ENCODE assay signal across 32 cellular contexts in genomic region chr4:166989886-166990285, GRCh38.
"Had no signal": no experiment of that assay in that cellular context is flagged by ENCODE, and none has a peak within 500 bp of the region (broad histone marks: within the 10 kb centered on the region; RNA-seq: fewer than 3 reads in every experiment).

No MANE protein-coding gene starts in this region.

- H3K27ac Mint-ChIP-seq: activated CD4-positive, alpha-beta memory T cell treated with anti-CD3 and anti-CD28 coated beads for 36 hours; activated CD4-positive, alpha-beta T cell treated with anti-CD3 and anti-CD28 coated beads for 36 hours; activated CD4-positive, alpha-beta T cell treated with anti-CD3 and anti-CD28 coated beads, Interleukin-2, amount 10 ng/mL, durations not matched to agents 24 days and 14 days; activated CD8-positive, alpha-beta memory T cell treated with anti-CD3 and anti-CD28 coated beads, Interleukin-2, amount 10 ng/mL, durations not matched to agents 7 days and 5 days; activated CD8-positive, alpha-beta T cell treated with anti-CD3 and anti-CD28 coated beads, Interleukin-2, amount 10 ng/mL, durations not matched to agents 7 days and 5 days; activated naive CD4-positive, alpha-beta T cell treated with anti-CD3 and anti-CD28 coated beads for 36 hours; activated naive CD4-positive, alpha-beta T cell treated with anti-CD3 and anti-CD28 coated beads, Interleukin-2, amount 50 U/mL, for 24 hours; activated naive CD8-positive, alpha-beta T cell treated with anti-CD3 and anti-CD28 coated beads for 36 hours; activated naive CD8-positive, alpha-beta T cell treated with anti-CD3 and anti-CD28 coated beads, Interleukin-2, amount 50 U/mL, for 24 hours; activated T-helper 1 cell treated with anti-CD3 and anti-CD28 coated beads, Interleukin-12 subunit alpha, Interleukin-12 subunit beta, Interleukin-2, Interleukin-4 antibody, amounts not matched to agents 30 ng/mL and 10 ng/mL and 1 ng/mL, durations not matched to agents 14 hours and 24 hours and 36 hours; activated T-helper 2 cell treated with anti-CD3 and anti-CD28 coated beads, Interferon-gamma antibody, Interleukin-2, Interleukin-4, amounts not matched to agents 10 μg/mL and 5 μg/mL and 100 μg/mL, durations not matched to agents 14 hours and 24 hours and 36 hours; dendritic cell treated with granulocyte-macrophage colony-stimulating factor and Interleukin-4, amounts not matched to agents 40 ng/mL and 50 ng/mL, for 4 days; effector memory CD8-positive, alpha-beta T cell had no signal

- H3K36me3 ChIP-seq: adrenal gland, cardiac muscle cell, esophagus squamous epithelium had no signal

- H3K4me3 ChIP-seq: adrenal gland, body of pancreas, cardiac muscle cell, coronary artery, dorsolateral prefrontal cortex, esophagus squamous epithelium had no signal

- DNase-seq: activated CD4-positive, alpha-beta memory T cell treated with anti-CD3 and anti-CD28 coated beads for 36 hours; activated CD4-positive, alpha-beta T cell treated with anti-CD3 and anti-CD28 coated beads for 36 hours; activated CD4-positive, alpha-beta T cell treated with anti-CD3 and anti-CD28 coated beads, Interleukin-2, amount 10 ng/mL, durations not matched to agents 24 days and 14 days; activated CD4-positive, CD25-positive, alpha-beta regulatory T cell; activated CD4-positive, CD25-positive, alpha-beta regulatory T cell treated with anti-CD3 and anti-CD28 coated beads, Interleukin-2, amount 50 U/mL, for 72 hours; activated CD8-positive, alpha-beta memory T cell treated with anti-CD3 and anti-CD28 coated beads, Interleukin-2, amount 10 ng/mL, durations not matched to agents 7 days and 5 days; activated CD8-positive, alpha-beta memory T cell treated with anti-CD3 and anti-CD28 coated beads, Interleukin-2, amount 50 U/mL, for 4 hours; activated CD8-positive, alpha-beta T cell treated with anti-CD3 and anti-CD28 coated beads, Interleukin-2, amount 10 ng/mL, durations not matched to agents 7 days and 5 days; activated effector memory CD4-positive, alpha-beta T cell treated with anti-CD3 and anti-CD28 coated beads, Interleukin-2, amount 50 U/mL, for 16 hours; activated naive CD4-positive, alpha-beta T cell treated with anti-CD3 and anti-CD28 coated beads for 36 hours; activated naive CD8-positive, alpha-beta T cell treated with anti-CD3 and anti-CD28 coated beads for 36 hours; activated naive CD8-positive, alpha-beta T cell treated with anti-CD3 and anti-CD28 coated beads, Interleukin-2, amount 50 U/mL, for 24 hours; activated T-cell treated with anti-CD3 and anti-CD28 coated beads, Interleukin-2, amount 50 U/mL, for 1 hour; activated T-cell treated with anti-CD3 and anti-CD28 coated beads, Interleukin-2, amount 50 U/mL, for 48 hours; adrenal gland; amygdala; aorta; body of pancreas; central memory CD4-positive, alpha-beta T cell; cerebellar nuclear complex; dorsolateral prefrontal cortex; effector memory CD8-positive, alpha-beta T cell; esophagus squamous epithelium; head of caudate nucleus; hypothalamus; T-helper 2 cell had no signal

- H3K27ac ChIP-seq: adrenal gland, body of pancreas, cardiac muscle cell, coronary artery, esophagus squamous epithelium had no signal

- H3K4me3 Mint-ChIP-seq: activated CD4-positive, alpha-beta memory T cell treated with anti-CD3 and anti-CD28 coated beads for 36 hours; activated CD4-positive, alpha-beta T cell treated with anti-CD3 and anti-CD28 coated beads for 36 hours; activated CD4-positive, alpha-beta T cell treated with anti-CD3 and anti-CD28 coated beads, Interleukin-2, amount 10 ng/mL, durations not matched to agents 24 days and 14 days; activated CD8-positive, alpha-beta memory T cell treated with anti-CD3 and anti-CD28 coated beads, Interleukin-2, amount 10 ng/mL, durations not matched to agents 7 days and 5 days; activated CD8-positive, alpha-beta T cell treated with anti-CD3 and anti-CD28 coated beads, Interleukin-2, amount 10 ng/mL, durations not matched to agents 7 days and 5 days; activated naive CD4-positive, alpha-beta T cell treated with anti-CD3 and anti-CD28 coated beads for 36 hours; activated naive CD4-positive, alpha-beta T cell treated with anti-CD3 and anti-CD28 coated beads, Interleukin-2, amount 50 U/mL, for 24 hours; activated naive CD8-positive, alpha-beta T cell treated with anti-CD3 and anti-CD28 coated beads for 36 hours; activated naive CD8-positive, alpha-beta T cell treated with anti-CD3 and anti-CD28 coated beads, Interleukin-2, amount 50 U/mL, for 24 hours; activated T-helper 1 cell treated with anti-CD3 and anti-CD28 coated beads, Interleukin-12 subunit alpha, Interleukin-12 subunit beta, Interleukin-2, Interleukin-4 antibody, amounts not matched to agents 30 ng/mL and 10 ng/mL and 1 ng/mL, durations not matched to agents 14 hours and 24 hours and 36 hours; dendritic cell treated with granulocyte-macrophage colony-stimulating factor and Interleukin-4, amounts not matched to agents 40 ng/mL and 50 ng/mL, for 4 days; effector memory CD8-positive, alpha-beta T cell had no signal

- H3K27me3 ChIP-seq: adrenal gland, body of pancreas, cardiac muscle cell, dorsolateral prefrontal cortex had no signal

- H3K9me3 ChIP-seq: adrenal gland, body of pancreas, esophagus squamous epithelium had no signal

- H3K4me1 ChIP-seq: adrenal gland, body of pancreas, esophagus squamous epithelium had no signal

- ATAC-seq: activated CD4-positive, alpha-beta T cell treated with anti-CD3 and anti-CD28 coated beads for 36 hours; activated CD8-positive, alpha-beta memory T cell treated with anti-CD3 and anti-CD28 coated beads, Interleukin-2, amount 10 ng/mL, durations not matched to agents 7 days and 5 days; activated CD8-positive, alpha-beta T cell treated with anti-CD3 and anti-CD28 coated beads, Interleukin-2, amount 10 ng/mL, durations not matched to agents 7 days and 5 days; activated naive CD8-positive, alpha-beta T cell treated with anti-CD3 and anti-CD28 coated beads, Interleukin-2, amount 50 U/mL, for 24 hours; body of pancreas; effector memory CD8-positive, alpha-beta T cell had no signal

- H3K36me3 Mint-ChIP-seq: activated CD4-positive, alpha-beta memory T cell treated with anti-CD3 and anti-CD28 coated beads for 36 hours; activated CD8-positive, alpha-beta memory T cell treated with anti-CD3 and anti-CD28 coated beads, Interleukin-2, amount 10 ng/mL, durations not matched to agents 7 days and 5 days; activated naive CD4-positive, alpha-beta T cell treated with anti-CD3 and anti-CD28 coated beads, Interleukin-2, amount 50 U/mL, for 24 hours; activated naive CD8-positive, alpha-beta T cell treated with anti-CD3 and anti-CD28 coated beads for 36 hours had no signal

- H3K9me3 Mint-ChIP-seq: activated CD4-positive, alpha-beta memory T cell treated with anti-CD3 and anti-CD28 coated beads for 36 hours; activated CD4-positive, alpha-beta T cell treated with anti-CD3 and anti-CD28 coated beads, Interleukin-2, amount 10 ng/mL, durations not matched to agents 24 days and 14 days; activated naive CD4-positive, alpha-beta T cell treated with anti-CD3 and anti-CD28 coated beads for 36 hours; activated naive CD4-positive, alpha-beta T cell treated with anti-CD3 and anti-CD28 coated beads, Interleukin-2, amount 50 U/mL, for 24 hours; activated naive CD8-positive, alpha-beta T cell treated with anti-CD3 and anti-CD28 coated beads for 36 hours; activated naive CD8-positive, alpha-beta T cell treated with anti-CD3 and anti-CD28 coated beads, Interleukin-2, amount 50 U/mL, for 24 hours; activated T-helper 1 cell treated with anti-CD3 and anti-CD28 coated beads, Interleukin-12 subunit alpha, Interleukin-12 subunit beta, Interleukin-2, Interleukin-4 antibody, amounts not matched to agents 30 ng/mL and 10 ng/mL and 1 ng/mL, durations not matched to agents 14 hours and 24 hours and 36 hours; activated T-helper 2 cell treated with anti-CD3 and anti-CD28 coated beads, Interferon-gamma antibody, Interleukin-2, Interleukin-4, amounts not matched to agents 10 μg/mL and 5 μg/mL and 100 μg/mL, durations not matched to agents 14 hours and 24 hours and 36 hours; dendritic cell treated with granulocyte-macrophage colony-stimulating factor and Interleukin-4, amounts not matched to agents 40 ng/mL and 50 ng/mL, for 4 days had no signal

- H3K4me1 Mint-ChIP-seq: activated CD4-positive, alpha-beta T cell treated with anti-CD3 and anti-CD28 coated beads for 36 hours; activated CD4-positive, alpha-beta T cell treated with anti-CD3 and anti-CD28 coated beads, Interleukin-2, amount 10 ng/mL, durations not matched to agents 24 days and 14 days; activated CD8-positive, alpha-beta memory T cell treated with anti-CD3 and anti-CD28 coated beads, Interleukin-2, amount 10 ng/mL, durations not matched to agents 7 days and 5 days; activated naive CD4-positive, alpha-beta T cell treated with anti-CD3 and anti-CD28 coated beads, Interleukin-2, amount 50 U/mL, for 24 hours; activated naive CD8-positive, alpha-beta T cell treated with anti-CD3 and anti-CD28 coated beads for 36 hours; activated naive CD8-positive, alpha-beta T cell treated with anti-CD3 and anti-CD28 coated beads, Interleukin-2, amount 50 U/mL, for 24 hours had no signal

- H3K27me3 Mint-ChIP-seq: activated CD4-positive, alpha-beta memory T cell treated with anti-CD3 and anti-CD28 coated beads for 36 hours; activated CD4-positive, alpha-beta T cell treated with anti-CD3 and anti-CD28 coated beads for 36 hours; activated CD4-positive, alpha-beta T cell treated with anti-CD3 and anti-CD28 coated beads, Interleukin-2, amount 10 ng/mL, durations not matched to agents 24 days and 14 days; activated CD8-positive, alpha-beta memory T cell treated with anti-CD3 and anti-CD28 coated beads, Interleukin-2, amount 10 ng/mL, durations not matched to agents 7 days and 5 days; activated naive CD4-positive, alpha-beta T cell treated with anti-CD3 and anti-CD28 coated beads, Interleukin-2, amount 50 U/mL, for 24 hours; activated naive CD8-positive, alpha-beta T cell treated with anti-CD3 and anti-CD28 coated beads for 36 hours; activated naive CD8-positive, alpha-beta T cell treated with anti-CD3 and anti-CD28 coated beads, Interleukin-2, amount 50 U/mL, for 24 hours; dendritic cell treated with granulocyte-macrophage colony-stimulating factor and Interleukin-4, amounts not matched to agents 40 ng/mL and 50 ng/mL, for 4 days; effector memory CD8-positive, alpha-beta T cell had no signal
